Comparison of ENCODE assay signal across 11 cellular contexts in the genomic region with DNA sequence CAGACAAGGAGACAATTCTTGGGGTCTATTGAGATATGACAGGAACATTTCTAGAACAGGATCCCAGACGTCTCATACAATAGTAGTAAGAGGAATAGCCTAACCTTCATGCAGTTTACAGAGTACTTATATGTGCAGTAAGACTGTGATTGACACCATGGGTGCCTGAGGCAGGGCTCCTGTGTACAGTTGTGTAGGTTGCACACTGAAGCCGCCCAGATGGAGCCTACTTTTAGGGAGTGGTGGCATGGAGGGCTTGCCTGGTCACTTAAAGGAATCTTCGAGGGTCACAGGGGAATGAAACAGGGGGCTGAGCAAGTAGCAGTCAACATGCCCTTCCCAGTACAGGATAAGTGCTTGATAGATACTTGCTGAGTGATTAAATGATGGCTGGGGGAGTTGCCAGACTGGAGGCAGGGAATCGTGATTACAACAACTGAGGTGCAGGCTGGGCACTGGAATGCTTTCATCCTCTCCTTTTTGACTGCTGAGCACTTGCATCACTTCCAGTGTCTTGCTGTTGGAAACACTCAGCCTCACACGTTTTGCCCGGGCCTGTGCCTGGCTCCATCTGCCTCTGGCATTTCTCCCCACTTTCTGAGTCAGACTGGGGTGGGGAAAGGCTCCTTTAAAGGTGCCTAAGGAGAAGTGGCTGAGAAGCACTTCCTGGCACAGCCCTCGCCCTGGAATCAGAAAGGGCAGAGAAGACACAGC.
DNase-seq lines count a peak whose midpoint lies in the region; ATAC-seq and FAIRE-seq lines count a peak whose summit lies in the region.
"Had no signal": no experiment of that assay in that cellular context is flagged by ENCODE, and none has a peak within 500 bp of the region (broad histone marks: within the 10 kb centered on the region; RNA-seq: fewer than 3 reads in every experiment).

No MANE protein-coding gene starts in this region.

- H3K4ac ChIP-seq in mesendoderm (ENCODE audit: low read depth, low read length) = no peak overlapping the region

- no peak overlapping the region for H2BK15ac ChIP-seq in mesendoderm (replicated peaks; ENCODE audit: low read depth)

- peaks cover 14% of the 10 kb centered on the region for H3K4me1 ChIP-seq in ACC112 (ENCODE audit: control insufficient read depth, insufficient read depth, low read length, unreplicated experiment)
- H3K4me1 ChIP-seq in mesendoderm (ENCODE audit: control insufficient read depth, low read depth, low read length) = no peaks in the 10 kb centered on the region
- H3K4me1 ChIP-seq in small intestine (ENCODE audit: control insufficient read depth in 2 of 2, insufficient read depth in 1 of 2, low read depth in 1 of 2, low read length in 1 of 2) = no peaks in the 10 kb centered on the region
- H3K4me1 ChIP-seq: upper lobe of left lung had no signal

- peak overlapping the region; percentile 27 for H3K27ac ChIP-seq in ACC112 (ENCODE audit: low read depth, low read length)
- H3K27ac ChIP-seq in mesendoderm (ENCODE audit: low read depth, low read length) = no peak overlapping the region
- H3K27ac ChIP-seq in small intestine (ENCODE audit: low read depth in 1 of 2, low read length in 1 of 2) = no peak overlapping the region
- H3K27ac ChIP-seq: upper lobe of left lung had no signal

- H2BK5ac ChIP-seq in mesendoderm (ENCODE audit: low read length) = no peak overlapping the region

- ATAC-seq in GM19467 (IDR thresholded peaks at IDR 0.05; ENCODE audit: unreplicated experiment) (no peak), HG03139 (IDR thresholded peaks at IDR 0.05; ENCODE audit: unreplicated experiment) (no peak)
- ATAC-seq: activated T-helper 17 cell treated with anti-CD3 and anti-CD28 coated beads, Interleukin-2, amount 50 U/mL, for 72 hours had no signal

- H3K27me3 ChIP-seq in ACC112 (ENCODE audit: insufficient read depth, low read length) (no peaks in the 10 kb centered on the region), mesendoderm (ENCODE audit: insufficient read depth, low read length, poor library complexity) (no peaks in the 10 kb centered on the region), small intestine (ENCODE audit: control insufficient read depth in 2 of 2, insufficient read depth in 2 of 2, low read length in 2 of 2) (peaks cover 0 to 4% of the 10 kb centered on the region in 2 donors)
- H3K27me3 ChIP-seq: upper lobe of left lung had no signal

- no peaks in the 10 kb centered on the region for H3K9me3 ChIP-seq in small intestine (ENCODE audit: control insufficient read depth, low read depth)
- H3K9me3 ChIP-seq: upper lobe of left lung had no signal

- FAIRE-seq in small intestine (lab: Jason Lieb, UNC) = no peak

- DNase-seq in LHCN-M2 (ENCODE audit: low read depth) = peak; percentile 78
- peak; percentile 76 for DNase-seq in dedifferentiated amniotic fluid mesenchymal stem cell (ENCODE audit: extremely low spot score)
- DNase-seq in mesendoderm = peak; percentile 33
- no peak for DNase-seq in NCI-H748 (lab: John Stamatoyannopoulos, UW; ENCODE audit: unreplicated experiment)
- DNase-seq in small intestine = no peak
- DNase-seq: NCI-H1092 treated with DMSO at 0.1 percent for 48 hours had no signal

- no peak overlapping the region for H4K5ac ChIP-seq in mesendoderm (ENCODE audit: low read length)

- no peak overlapping the region for H3K9ac ChIP-seq in mesendoderm (ENCODE audit: low read length)

- H3K36me3 ChIP-seq in ACC112 (ENCODE audit: insufficient read depth, low read length) (no peaks in the 10 kb centered on the region), mesendoderm (ENCODE audit: control insufficient read depth, insufficient read depth, low read length) (no peaks in the 10 kb centered on the region), small intestine (ENCODE audit: control insufficient read depth in 2 of 2, insufficient read depth in 2 of 2, low read length in 2 of 2) (no peaks in the 10 kb centered on the region)
- H3K36me3 ChIP-seq: upper lobe of left lung had no signal

- no peak overlapping the region for H3K23ac ChIP-seq in mesendoderm (ENCODE audit: low read length)

- no CpG with 5 or more reads among the region's 7 CpGs for WGBS in mesendoderm (ENCODE audit: extremely low coverage, insufficient coverage, low lambda C conversion rate)
- WGBS in small intestine, 3 donors = 56 to 61% (median 60%) methylated on average over 7 of the region's 7 CpGs

- H2BK120ac ChIP-seq in mesendoderm (ENCODE audit: low read depth, low read length) = no peak overlapping the region

- no peak overlapping the region for H2AK5ac ChIP-seq in mesendoderm (ENCODE audit: low read length)

- H3K4me3 ChIP-seq in ACC112 (ENCODE audit: low read depth, low read length) (no peak overlapping the region), mesendoderm (ENCODE audit: low read length) (no peak overlapping the region), small intestine (ENCODE audit: low read depth in 1 of 2, low read length in 2 of 2) (no peak overlapping the region)
- H3K4me3 ChIP-seq: upper lobe of left lung had no signal

- no peaks in the 10 kb centered on the region for H3K79me2 ChIP-seq in ACC112 (ENCODE audit: control insufficient read depth, insufficient read depth, low read length, unreplicated experiment)
- no peaks in the 10 kb centered on the region for H3K79me2 ChIP-seq in mesendoderm (ENCODE audit: control insufficient read depth, insufficient read depth, low read length)

- no peak overlapping the region for H4K8ac ChIP-seq in mesendoderm (ENCODE audit: low read depth, low read length)

- no peak overlapping the region for H3K4me2 ChIP-seq in mesendoderm (ENCODE audit: low read length)

- H3K56ac ChIP-seq in mesendoderm (ENCODE audit: low read length) = no peak overlapping the region

- H2AFZ ChIP-seq in ACC112 (ENCODE audit: low read length, unreplicated experiment) = peak overlapping the region; percentile 36

- no peak overlapping the region for H3K18ac ChIP-seq in mesendoderm (ENCODE audit: low read length)

- no peaks in the 10 kb centered on the region for H3K79me1 ChIP-seq in mesendoderm (ENCODE audit: low read length)

Comparison
In these comparisons a context has a peak if more than half of its experiments do, and no peak if none do; other contexts are left out.
1. DNase-seq: peak in LHCN-M2 (single experiment), dedifferentiated amniotic fluid mesenchymal stem cell (single experiment) and mesendoderm (single experiment); none in NCI-H748 (single experiment) and small intestine (single experiment).